ENCODE assay signal across 22 cellular contexts in genomic region chr6:37693546-37694250, GRCh38. TPM values are rescaled to one million over a fixed set of nuclear protein-coding genes. Genes with fewer than 3 reads are reported as not detected.
A peak's percentile ranks its signal among the peaks of the same experiment; 100 is the strongest.
DNase-seq lines count a peak whose midpoint lies in the region; ATAC-seq and TF ChIP-seq lines count a peak whose summit lies in the region.
"Had no signal": no experiment of that assay in that cellular context is flagged by ENCODE, and none has a peak within 500 bp of the region (broad histone marks: within the 10 kb centered on the region; RNA-seq: fewer than 3 reads in every experiment).

No MANE protein-coding gene starts in this region.

- H3K4me2 ChIP-seq in neuronal stem cell (ENCODE audit: insufficient read depth, low read length, poor library complexity, severe bottlenecking) (no peak overlapping the region), PC-3 (ENCODE audit: low read length) (no peak overlapping the region)

- no peak for TF ChIP-seq CTCF in uterus (IDR thresholded peaks at IDR 0.05)
- no peak for TF ChIP-seq CTCF in PC-3 (conservative IDR thresholded peaks at IDR 0.05; ENCODE audit: low read depth, low read length)

- H3K9me3 ChIP-seq in neuronal stem cell (replicated peaks in 1 of 2; ENCODE audit: control insufficient read depth in 2 of 2, insufficient read depth in 1 of 2, low read depth in 1 of 2, low read length in 2 of 2) (no peaks in the 10 kb centered on the region), uterus (no peaks in the 10 kb centered on the region), PC-3 (ENCODE audit: low read length) (no peaks in the 10 kb centered on the region)

- intact Hi-C loops in uterus (cut with DNase I; ENCODE audit: low total_unique reads) (loop anchor here (5.0 to 10.0 kb wide), 2 partner anchors 209 to 366 kb away; no protein-coding TSS in a partner anchor), PC-3 (cut with micrococcal nuclease) (loop anchor here (2.0 to 10.0 kb wide), 4 partner anchors 85 to 311 kb away; no protein-coding TSS in a partner anchor)

- no peak overlapping the region for H3K4ac ChIP-seq in neuronal stem cell (ENCODE audit: low read length)

- no peak for ATAC-seq in PC-3
- ATAC-seq: GM12878 had no signal

- peaks cover 2% of the 10 kb centered on the region for H3K79me1 ChIP-seq in neuronal stem cell (ENCODE audit: low read depth, low read length)

- no peak overlapping the region for H2BK12ac ChIP-seq in neuronal stem cell (ENCODE audit: low read length)

- no peak overlapping the region for H3K18ac ChIP-seq in neuronal stem cell (ENCODE audit: low read length)

- H3K27me3 ChIP-seq in neuronal stem cell (ENCODE audit: control insufficient read depth in 3 of 3, insufficient read depth in 3 of 3, low read depth in 1 of 3, low read length in 3 of 3) (peaks cover 3 to 38% (median 27%) of the 10 kb centered on the region in 3 experiments), uterus (no peaks in the 10 kb centered on the region), PC-3 (ENCODE audit: low read length) (peaks cover 17% of the 10 kb centered on the region)

- H2BK15ac ChIP-seq in neuronal stem cell (ENCODE audit: low read length), result no peak overlapping the region

- no peak overlapping the region for H3K9ac ChIP-seq in neuronal stem cell (ENCODE audit: low read depth, low read length, poor library complexity)
- no peak overlapping the region for H3K9ac ChIP-seq in PC-3 (ENCODE audit: low read length)

- WGBS in neuronal stem cell (ENCODE audit: extremely low coverage in 2 of 2, insufficient read length in 2 of 2, insufficient replicate concordance in 1 of 2), 2 donors, result no CpG with 5 or more reads among the region's 13 CpGs

- no TSS peak for BruUV-seq in PC-3 (replicated peaks; lab: Mats Ljungman, UMichigan)

- H3K14ac ChIP-seq in neuronal stem cell (ENCODE audit: low read length), result no peak overlapping the region

- TF ChIP-seq POLR2A in uterus (IDR thresholded peaks at IDR 0.05), result no peak

- POLR2A ChIA-PET in PC-3 (lab: Charles Lee; ENCODE audit: unreplicated experiment), result no interaction called here

- H3K36me3 ChIP-seq in neuronal stem cell (replicated peaks in 1 of 2; ENCODE audit: control insufficient read depth in 2 of 2, insufficient read depth in 2 of 2, low read length in 2 of 2), result no peaks in the 10 kb centered on the region
- no peaks in the 10 kb centered on the region for H3K36me3 ChIP-seq in uterus
- H3K36me3 ChIP-seq in PC-3 (ENCODE audit: low read depth, low read length), result no peaks in the 10 kb centered on the region

- H2BK120ac ChIP-seq in neuronal stem cell (ENCODE audit: low read depth, low read length), result peak overlapping the region; percentile 21

- no peaks in the 10 kb centered on the region for H3F3A ChIP-seq in PC-3 (ENCODE audit: low read length, unreplicated experiment)

- no peak overlapping the region for H4K91ac ChIP-seq in neuronal stem cell (ENCODE audit: low read depth, low read length, poor library complexity)

- H3K4me1 ChIP-seq in neuronal stem cell (ENCODE audit: control insufficient read depth in 2 of 2, insufficient read depth in 1 of 2, low read depth in 1 of 2, low read length in 2 of 2) (peaks cover 13 to 16% of the 10 kb centered on the region in 2 donors), uterus (peaks cover 0 to 6% of the 10 kb centered on the region in 2 donors), PC-3 (ENCODE audit: insufficient read depth, low read length) (peaks cover 14% of the 10 kb centered on the region)

- H3K23ac ChIP-seq in neuronal stem cell (ENCODE audit: low read depth, low read length, poor library complexity), result no peak overlapping the region

- H2AK5ac ChIP-seq in neuronal stem cell (ENCODE audit: low read depth, low read length), result peak overlapping the region; percentile 7

- H4K20me1 ChIP-seq in PC-3 (ENCODE audit: low read length), result no peaks in the 10 kb centered on the region

- H3K9me2 ChIP-seq in PC-3 (replicated peaks; ENCODE audit: low read length), result no peaks in the 10 kb centered on the region

- H3K27ac ChIP-seq in neuronal stem cell (replicated peaks; ENCODE audit: low read length) (no peak overlapping the region), uterus (no peak overlapping the region), PC-3 (ENCODE audit: low read length) (no peak overlapping the region)
- H3K27ac ChIP-seq: RWPE1, SK-N-MC had no signal

- CTCF ChIA-PET in PC-3 (lab: Charles Lee), result no interaction called here

- H2AFZ ChIP-seq in neuronal stem cell (ENCODE audit: low read length) (no peak overlapping the region), PC-3 (ENCODE audit: low read length) (no peak overlapping the region)

- no peaks in the 10 kb centered on the region for H3K79me2 ChIP-seq in PC-3 (ENCODE audit: low read length)

- H4K8ac ChIP-seq in neuronal stem cell (ENCODE audit: low read depth, low read length), result no peak overlapping the region

- no peak overlapping the region for H2BK5ac ChIP-seq in neuronal stem cell (ENCODE audit: low read length)

- H3K4me3 ChIP-seq in neuronal stem cell (ENCODE audit: low read length in 2 of 2), result no peak overlapping the region
- no peak overlapping the region for H3K4me3 ChIP-seq in uterus
- H3K4me3 ChIP-seq in PC-3 (ENCODE audit: low read length), result no peak overlapping the region
- H3K4me3 ChIP-seq: GM12878, SK-N-MC had no signal

- peak; percentile 74 for DNase-seq in DMS 273 (lab: John Stamatoyannopoulos, UW; ENCODE audit: unreplicated experiment)
- DNase-seq in NCI-H524 treated with DMSO at 0.1 percent for 48 hours (lab: John Stamatoyannopoulos, UW), result peak; percentile 86
- DNase-seq in cerebellar nuclear complex (lab: John Stamatoyannopoulos, UW), result peak; percentile 92 to 97
- DNase-seq in neuronal stem cell (ENCODE audit: low spot score), result no peak
- DNase-seq in uterus, result no peak
- DNase-seq in MV-4-11 (lab: John Stamatoyannopoulos, UW), result no peak
- DNase-seq in PC-3, result no peak
- DNase-seq: DMS79 treated with DMSO at 0.1 percent for 48 hours, H7, Kasumi-1, NCI-H1048, NCI-H1436, NCI-H1930, NCI-H2227 treated with DMSO at 0.1 percent for 48 hours, NCI-H526, SHP77 treated with DMSO at 0.1 percent for 48 hours, SW 1271 had no signal

RNA-seq across cellular contexts. Expression of gene MDGA1, which starts 4.0 kb away (rescaled TPM):
- 3.4 TPM for polyA plus RNA-seq in neuronal stem cell (2013, experiment 1 of 2)
- 1.9 TPM for polyA plus RNA-seq in neuronal stem cell (2013, experiment 2 of 2)
- total RNA-seq in uterus (10 to 100 TPM in 3 of 4 donors, 1 to 10 TPM in 1; 4.0 to 32.9 (median 18.1) TPM), PC-3 (2014; rRNA removed) (0.15 and 1.4 TPM in 2 replicates)
- total RNA-seq: MCF 10A had no signal
- polyA plus RNA-seq: CD14-positive monocyte had no signal

Comparison
In these comparisons a context has a peak if more than half of its experiments do, and no peak if none do; other contexts are left out.
1. DNase-seq: peak in DMS 273 (single experiment), NCI-H524 treated with DMSO at 0.1 percent for 48 hours (single experiment) and cerebellar nuclear complex (2 of 2); none in neuronal stem cell (single experiment), uterus (0 of 2), MV-4-11 (single experiment) and PC-3 (single experiment).